ENCODE assay signal across 1 cellular context in the genomic region with DNA sequence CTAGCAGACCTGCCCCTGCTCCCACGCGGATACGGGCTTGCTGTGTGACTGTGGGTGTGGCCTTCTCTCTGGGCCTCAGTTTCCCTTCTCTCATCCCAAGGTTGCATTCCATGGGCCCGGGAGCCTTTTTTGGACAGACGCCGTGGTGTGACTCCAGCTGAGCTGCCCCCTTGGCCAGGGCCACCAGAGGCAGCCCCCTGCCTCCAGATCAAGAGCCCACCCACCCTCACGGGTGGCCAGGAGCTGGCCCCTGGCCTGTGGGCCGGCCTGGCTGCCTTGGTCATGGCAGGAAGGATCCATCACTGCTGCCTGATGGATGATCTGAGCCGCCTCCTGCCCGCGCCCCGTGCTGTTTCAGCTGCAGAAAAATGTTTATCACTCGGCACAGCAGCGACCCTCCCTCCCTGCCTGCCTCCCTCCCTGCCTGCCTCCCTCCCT.
TF ChIP-seq lines count a peak whose summit lies in the region.

No MANE protein-coding gene starts in this region.

TF ChIP-seq in K562, 482 proteins besides CTCF, POLR2A, EP300 and RAD21 (continued from another document):
- TF ChIP-seq, protein P1, sequence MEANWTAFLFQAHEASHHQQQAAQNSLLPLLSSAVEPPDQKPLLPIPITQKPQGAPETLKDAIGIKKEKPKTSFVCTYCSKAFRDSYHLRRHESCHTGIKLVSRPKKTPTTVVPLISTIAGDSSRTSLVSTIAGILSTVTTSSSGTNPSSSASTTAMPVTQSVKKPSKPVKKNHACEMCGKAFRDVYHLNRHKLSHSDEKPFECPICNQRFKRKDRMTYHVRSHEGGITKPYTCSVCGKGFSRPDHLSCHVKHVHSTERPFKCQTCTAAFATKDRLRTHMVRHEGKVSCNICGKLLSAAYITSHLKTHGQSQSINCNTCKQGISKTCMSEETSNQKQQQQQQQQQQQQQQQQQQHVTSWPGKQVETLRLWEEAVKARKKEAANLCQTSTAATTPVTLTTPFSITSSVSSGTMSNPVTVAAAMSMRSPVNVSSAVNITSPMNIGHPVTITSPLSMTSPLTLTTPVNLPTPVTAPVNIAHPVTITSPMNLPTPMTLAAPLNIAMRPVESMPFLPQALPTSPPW (CRISPR knock-in tag; IDR thresholded peaks at IDR 0.05): peak; percentile 49
- TF ChIP-seq LCOR (CRISPR knock-in tag; IDR thresholded peaks at IDR 0.05) (no peak), SMARCB1 (IDR thresholded peaks at IDR 0.05; ENCODE audit: insufficient read length, low read depth) (no peak), ZNF780A (CRISPR knock-in tag; IDR thresholded peaks at IDR 0.05) (no peak), KAT8 (IDR thresholded peaks at IDR 0.05; ENCODE audit: low read depth) (no peak), ZNF217 (CRISPR knock-in tag; IDR thresholded peaks at IDR 0.05) (no peak), RCOR1 (IDR thresholded peaks at IDR 0.05; ENCODE audit: borderline replicate concordance in 1 of 2, low read depth in 2 of 2, low read length in 2 of 2) (0 out of 4 replicates have a peak, but pooled peaks of 1 of the 2 experiments have one; percentile 7), HDAC6 (IDR thresholded peaks at IDR 0.05; ENCODE audit: low read depth, low read length) (no peak), NFE2 (IDR thresholded peaks at IDR 0.05; ENCODE audit: low read depth) (no peak), CBFA2T3 (IDR thresholded peaks at IDR 0.05) (peak; percentile 54; the same call in 1 of the 2 replicates), NFIC (IDR thresholded peaks at IDR 0.05) (no peak), MEIS2 (IDR thresholded peaks at IDR 0.05; ENCODE audit: partially characterized antibody) (peak; percentile 65), MYBL2 (IDR thresholded peaks at IDR 0.05; ENCODE audit: low read depth) (no peak), MYBL2 (CRISPR knock-in tag; IDR thresholded peaks at IDR 0.05; ENCODE audit: borderline replicate concordance) (no peak), NR3C1 (CRISPR knock-in tag; IDR thresholded peaks at IDR 0.05) (no peak), ZNF121 (CRISPR knock-in tag; conservative IDR thresholded peaks at IDR 0.05) (no peak)
- TF ChIP-seq, protein P2, sequence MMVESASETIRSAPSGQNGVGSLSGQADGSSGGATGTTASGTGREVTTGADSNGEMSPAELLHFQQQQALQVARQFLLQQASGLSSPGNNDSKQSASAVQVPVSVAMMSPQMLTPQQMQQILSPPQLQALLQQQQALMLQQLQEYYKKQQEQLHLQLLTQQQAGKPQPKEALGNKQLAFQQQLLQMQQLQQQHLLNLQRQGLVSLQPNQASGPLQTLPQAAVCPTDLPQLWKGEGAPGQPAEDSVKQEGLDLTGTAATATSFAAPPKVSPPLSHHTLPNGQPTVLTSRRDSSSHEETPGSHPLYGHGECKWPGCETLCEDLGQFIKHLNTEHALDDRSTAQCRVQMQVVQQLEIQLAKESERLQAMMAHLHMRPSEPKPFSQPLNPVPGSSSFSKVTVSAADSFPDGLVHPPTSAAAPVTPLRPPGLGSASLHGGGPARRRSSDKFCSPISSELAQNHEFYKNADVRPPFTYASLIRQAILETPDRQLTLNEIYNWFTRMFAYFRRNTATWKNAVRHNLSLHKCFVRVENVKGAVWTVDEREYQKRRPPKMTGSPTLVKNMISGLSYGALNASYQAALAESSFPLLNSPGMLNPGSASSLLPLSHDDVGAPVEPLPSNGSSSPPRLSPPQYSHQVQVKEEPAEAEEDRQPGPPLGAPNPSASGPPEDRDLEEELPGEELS (CRISPR knock-in tag; IDR thresholded peaks at IDR 0.05; ENCODE audit: borderline replicate concordance): no peak
- TF ChIP-seq, protein P3, sequence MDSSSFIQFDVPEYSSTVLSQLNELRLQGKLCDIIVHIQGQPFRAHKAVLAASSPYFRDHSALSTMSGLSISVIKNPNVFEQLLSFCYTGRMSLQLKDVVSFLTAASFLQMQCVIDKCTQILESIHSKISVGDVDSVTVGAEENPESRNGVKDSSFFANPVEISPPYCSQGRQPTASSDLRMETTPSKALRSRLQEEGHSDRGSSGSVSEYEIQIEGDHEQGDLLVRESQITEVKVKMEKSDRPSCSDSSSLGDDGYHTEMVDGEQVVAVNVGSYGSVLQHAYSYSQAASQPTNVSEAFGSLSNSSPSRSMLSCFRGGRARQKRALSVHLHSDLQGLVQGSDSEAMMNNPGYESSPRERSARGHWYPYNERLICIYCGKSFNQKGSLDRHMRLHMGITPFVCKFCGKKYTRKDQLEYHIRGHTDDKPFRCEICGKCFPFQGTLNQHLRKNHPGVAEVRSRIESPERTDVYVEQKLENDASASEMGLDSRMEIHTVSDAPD (CRISPR knock-in tag; IDR thresholded peaks at IDR 0.05): no peak
- TF ChIP-seq, protein P4, sequence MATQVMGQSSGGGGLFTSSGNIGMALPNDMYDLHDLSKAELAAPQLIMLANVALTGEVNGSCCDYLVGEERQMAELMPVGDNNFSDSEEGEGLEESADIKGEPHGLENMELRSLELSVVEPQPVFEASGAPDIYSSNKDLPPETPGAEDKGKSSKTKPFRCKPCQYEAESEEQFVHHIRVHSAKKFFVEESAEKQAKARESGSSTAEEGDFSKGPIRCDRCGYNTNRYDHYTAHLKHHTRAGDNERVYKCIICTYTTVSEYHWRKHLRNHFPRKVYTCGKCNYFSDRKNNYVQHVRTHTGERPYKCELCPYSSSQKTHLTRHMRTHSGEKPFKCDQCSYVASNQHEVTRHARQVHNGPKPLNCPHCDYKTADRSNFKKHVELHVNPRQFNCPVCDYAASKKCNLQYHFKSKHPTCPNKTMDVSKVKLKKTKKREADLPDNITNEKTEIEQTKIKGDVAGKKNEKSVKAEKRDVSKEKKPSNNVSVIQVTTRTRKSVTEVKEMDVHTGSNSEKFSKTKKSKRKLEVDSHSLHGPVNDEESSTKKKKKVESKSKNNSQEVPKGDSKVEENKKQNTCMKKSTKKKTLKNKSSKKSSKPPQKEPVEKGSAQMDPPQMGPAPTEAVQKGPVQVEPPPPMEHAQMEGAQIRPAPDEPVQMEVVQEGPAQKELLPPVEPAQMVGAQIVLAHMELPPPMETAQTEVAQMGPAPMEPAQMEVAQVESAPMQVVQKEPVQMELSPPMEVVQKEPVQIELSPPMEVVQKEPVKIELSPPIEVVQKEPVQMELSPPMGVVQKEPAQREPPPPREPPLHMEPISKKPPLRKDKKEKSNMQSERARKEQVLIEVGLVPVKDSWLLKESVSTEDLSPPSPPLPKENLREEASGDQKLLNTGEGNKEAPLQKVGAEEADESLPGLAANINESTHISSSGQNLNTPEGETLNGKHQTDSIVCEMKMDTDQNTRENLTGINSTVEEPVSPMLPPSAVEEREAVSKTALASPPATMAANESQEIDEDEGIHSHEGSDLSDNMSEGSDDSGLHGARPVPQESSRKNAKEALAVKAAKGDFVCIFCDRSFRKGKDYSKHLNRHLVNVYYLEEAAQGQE (CRISPR knock-in tag; IDR thresholded peaks at IDR 0.05; ENCODE audit: low read depth): no peak
- TF ChIP-seq, protein P5, sequence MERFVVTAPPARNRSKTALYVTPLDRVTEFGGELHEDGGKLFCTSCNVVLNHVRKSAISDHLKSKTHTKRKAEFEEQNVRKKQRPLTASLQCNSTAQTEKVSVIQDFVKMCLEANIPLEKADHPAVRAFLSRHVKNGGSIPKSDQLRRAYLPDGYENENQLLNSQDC (CRISPR knock-in tag; IDR thresholded peaks at IDR 0.05): no peak
